ENCODE assay signal across 8 cellular contexts in the genomic region with DNA sequence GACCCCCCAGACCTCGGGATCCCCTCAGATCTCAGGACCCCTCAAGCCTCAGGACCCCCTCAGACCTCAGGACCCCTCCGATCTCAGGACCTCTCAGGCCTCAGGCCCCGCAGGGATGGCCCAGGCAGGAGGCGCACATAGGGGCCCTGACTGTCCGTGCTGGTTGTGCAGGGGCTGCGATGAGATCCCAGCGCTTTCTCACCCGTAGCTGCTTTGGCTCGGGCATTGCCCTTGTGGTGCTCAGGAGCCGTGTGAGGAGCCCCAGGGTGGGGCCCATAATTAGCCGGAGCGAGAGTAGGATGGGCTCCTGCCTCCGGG. TPM values are rescaled to one million over a fixed set of nuclear protein-coding genes. Genes with fewer than 3 reads are reported as not detected.
DNase-seq lines count a peak whose midpoint lies in the region; ATAC-seq and TF ChIP-seq lines count a peak whose summit lies in the region.

No MANE protein-coding gene starts in this region.

- peaks cover 24% of the 10 kb centered on the region for H3K4me1 ChIP-seq in lower lobe of right lung
- H3K4me1 ChIP-seq in transverse colon: peaks cover 9 to 26% (median 18%) of the 10 kb centered on the region in 4 donors

- TF ChIP-seq CTCF in brain (conservative IDR thresholded peaks at IDR 0.05): no peak
- no peak for TF ChIP-seq CTCF in lower lobe of right lung (IDR thresholded peaks at IDR 0.05)
- TF ChIP-seq CTCF in transverse colon (IDR thresholded peaks at IDR 0.05): no peak
- TF ChIP-seq CTCF in glutamatergic neuron (IDR thresholded peaks at IDR 0.05; ENCODE audit: partially characterized antibody, unreplicated experiment): no peak

- peak overlapping the region; percentile 76 for H3K27ac Mint-ChIP-seq in activated T-cell treated with anti-CD3 and anti-CD28 coated beads, Interleukin-2, amount 50 U/mL, for 24 hours
- peak overlapping the region in 2 of 5 experiments; percentile 15 to 50 for H3K27ac Mint-ChIP-seq in brain
- H3K27ac Mint-ChIP-seq in glutamatergic neuron (ENCODE audit: unreplicated experiment): no peak overlapping the region

- ATAC-seq in lower lobe of right lung (peak; percentile 3 to 5), GM18511 (IDR thresholded peaks at IDR 0.05; ENCODE audit: unreplicated experiment) (no peak)

- TF ChIP-seq EP300 in transverse colon (IDR thresholded peaks at IDR 0.05; ENCODE audit: low read depth): no peak

- H3K27me3 ChIP-seq in lower lobe of right lung (ENCODE audit: low read depth) (no peaks in the 10 kb centered on the region), transverse colon (no peaks in the 10 kb centered on the region)

- H3K27ac ChIP-seq in lower lobe of right lung (peak overlapping the region; percentile 84), transverse colon (peak overlapping the region; percentile 89 to 94 (median 91))

- WGBS in transverse colon (ENCODE audit: low coverage in 1 of 2), 2 donors: 76% methylated on average over 13 of the region's 13 CpGs; no CpG with 5 or more reads in 1 of the 2 donors

- H3K27me3 Mint-ChIP-seq in activated T-cell treated with anti-CD3 and anti-CD28 coated beads, Interleukin-2, amount 50 U/mL, for 24 hours: no peaks in the 10 kb centered on the region
- H3K27me3 Mint-ChIP-seq in brain (peaks cover 4% of the 10 kb centered on the region), glutamatergic neuron (ENCODE audit: unreplicated experiment) (peaks cover 2% of the 10 kb centered on the region)

- H3K4me1 Mint-ChIP-seq in activated T-cell treated with anti-CD3 and anti-CD28 coated beads, Interleukin-2, amount 50 U/mL, for 24 hours (ENCODE audit: low read depth): peaks cover 32% of the 10 kb centered on the region
- H3K4me1 Mint-ChIP-seq in brain: peaks cover 21% of the 10 kb centered on the region
- peaks cover 9% of the 10 kb centered on the region for H3K4me1 Mint-ChIP-seq in glutamatergic neuron (ENCODE audit: low read depth, unreplicated experiment)

- no peak for TF ChIP-seq POLR2A in transverse colon (IDR thresholded peaks at IDR 0.05)

- H3K9me3 Mint-ChIP-seq in activated T-cell treated with anti-CD3 and anti-CD28 coated beads, Interleukin-2, amount 50 U/mL, for 24 hours: no peaks in the 10 kb centered on the region
- H3K9me3 Mint-ChIP-seq in brain (peaks cover 0 to 4% (median 2%) of the 10 kb centered on the region in 5 experiments), glutamatergic neuron (ENCODE audit: unreplicated experiment) (peaks cover 4% of the 10 kb centered on the region)

- DNase-seq in activated T-cell treated with anti-CD3 and anti-CD28 coated beads, Interleukin-2, amount 50 U/mL, for 24 hours: no peak
- DNase-seq in activated T-cell treated with anti-CD3 and anti-CD28 coated beads, Interleukin-2, amount 50 U/mL, for 48 hours: no peak
- no peak for DNase-seq in lower lobe of right lung
- peak; percentile 11 for DNase-seq in transverse colon
- no peak for DNase-seq in glutamatergic neuron
- DNase-seq in NAMALWA (ENCODE audit: low spot score): no peak

- peak overlapping the region; percentile 68 for H3K4me3 ChIP-seq in lower lobe of right lung
- H3K4me3 ChIP-seq in transverse colon: peak overlapping the region in 3 of 4 donors; percentile 77 to 99 (median 91)

- intact Hi-C loops in lower lobe of right lung (cut with DNase I): no loop called here
- intact Hi-C loops in transverse colon (cut with DNase I; ENCODE audit: low total_unique reads): no loop called here

- peak overlapping the region; percentile 62 for H3K4me3 Mint-ChIP-seq in activated T-cell treated with anti-CD3 and anti-CD28 coated beads, Interleukin-2, amount 50 U/mL, for 24 hours
- H3K4me3 Mint-ChIP-seq in brain: peak overlapping the region; percentile 59 to 77 (median 68)
- no peak overlapping the region for H3K4me3 Mint-ChIP-seq in glutamatergic neuron (ENCODE audit: unreplicated experiment)

- peaks cover 29% of the 10 kb centered on the region for H3K36me3 Mint-ChIP-seq in activated T-cell treated with anti-CD3 and anti-CD28 coated beads, Interleukin-2, amount 50 U/mL, for 24 hours (ENCODE audit: low read depth)
- H3K36me3 Mint-ChIP-seq in brain (peaks cover 4% of the 10 kb centered on the region), glutamatergic neuron (ENCODE audit: unreplicated experiment) (no peaks in the 10 kb centered on the region)

- in situ Hi-C loops in transverse colon (cut with MboI; ENCODE audit: low pct_ligation_motif_present in 1 of 4, low pct_unique_long_range_greater_than_20kb in 1 of 4, low sequenced_read_pairs in 3 of 4): no loop called here

- H3K36me3 ChIP-seq in lower lobe of right lung: peaks cover 23% of the 10 kb centered on the region
- H3K36me3 ChIP-seq in transverse colon: no peaks in the 10 kb centered on the region

- H3K9me3 ChIP-seq in lower lobe of right lung: no peaks in the 10 kb centered on the region
- no peaks in the 10 kb centered on the region for H3K9me3 ChIP-seq in transverse colon

RNA-seq across cellular contexts. Expression of a gene that starts 0.7 kb away (rescaled TPM):
- 81.3 TPM for polyA plus RNA-seq in brain (ENCODE audit: insufficient read depth, low read depth, low replicate concordance)
- total RNA-seq in lower lobe of right lung (475 TPM), transverse colon (10 to 100 TPM in 3 of 4 donors, 1 to 10 TPM in 1; 10.0 to 50.5 (median 21.0) TPM), glutamatergic neuron (ENCODE audit: unreplicated experiment) (113 TPM)
